16 cellular contexts compared by ENCODE assay signal in genomic region chr4:2141022-2141761, GRCh38.
DNase-seq lines count a peak whose midpoint lies in the region; ATAC-seq and TF ChIP-seq lines count a peak whose summit lies in the region.
"Had no signal": no experiment of that assay in that cellular context is flagged by ENCODE, and none has a peak within 500 bp of the region (broad histone marks: within the 10 kb centered on the region; RNA-seq: fewer than 3 reads in every experiment).

No MANE protein-coding gene starts in this region.

- no peak for TF ChIP-seq EP300 in suprapubic skin (IDR thresholded peaks at IDR 0.05)

- no peak overlapping the region for H2BK120ac ChIP-seq in mesenchymal stem cell (ENCODE audit: low read depth, low read length)

- no peak overlapping the region for H3K4me3 Mint-ChIP-seq in activated CD8-positive, alpha-beta T cell treated with anti-CD3 and anti-CD28 coated beads for 36 hours
- no peak overlapping the region for H3K4me3 Mint-ChIP-seq in activated CD8-positive, alpha-beta T cell treated with anti-CD3 and anti-CD28 coated beads, Interleukin-2, amount 10 ng/mL, durations not matched to agents 7 days and 5 days
- H3K4me3 Mint-ChIP-seq in Caco-2 (ENCODE audit: unreplicated experiment) (no peak overlapping the region), mesothelial cell of epicardium (no peak overlapping the region)
- H3K4me3 Mint-ChIP-seq: activated B cell treated with CpG ODN at 0.5 μM for 24 hours had no signal

- intact Hi-C loops in activated CD8-positive, alpha-beta T cell treated with anti-CD3 and anti-CD28 coated beads for 36 hours (cut with micrococcal nuclease), result no loop called here
- intact Hi-C loops in mucosa of descending colon (cut with DNase I, micrococcal nuclease), result no loop called here
- intact Hi-C loops in Caco-2 (cut with micrococcal nuclease; ENCODE audit: unreplicated experiment), result no loop called here

- H3K36me3 Mint-ChIP-seq in activated CD8-positive, alpha-beta T cell treated with anti-CD3 and anti-CD28 coated beads for 36 hours (ENCODE audit: low read depth), result no peaks in the 10 kb centered on the region
- H3K36me3 Mint-ChIP-seq in activated CD8-positive, alpha-beta T cell treated with anti-CD3 and anti-CD28 coated beads, Interleukin-2, amount 10 ng/mL, durations not matched to agents 7 days and 5 days (ENCODE audit: low read depth), result peaks cover 2% of the 10 kb centered on the region
- no peaks in the 10 kb centered on the region for H3K36me3 Mint-ChIP-seq in Caco-2 (ENCODE audit: insufficient read depth, unreplicated experiment)
- peaks cover 8% of the 10 kb centered on the region for H3K36me3 Mint-ChIP-seq in mesothelial cell of epicardium
- H3K36me3 Mint-ChIP-seq: CD4-positive, alpha-beta memory T cell had no signal

- H3K27ac ChIP-seq in mesenchymal stem cell (ENCODE audit: low read length, poor library complexity, severe bottlenecking), result no peak overlapping the region
- H3K27ac ChIP-seq in suprapubic skin, result peak overlapping the region; percentile 22
- H3K27ac ChIP-seq: cardiac muscle cell had no signal

- peaks cover 3% of the 10 kb centered on the region for H3K9me3 Mint-ChIP-seq in activated CD8-positive, alpha-beta T cell treated with anti-CD3 and anti-CD28 coated beads for 36 hours
- H3K9me3 Mint-ChIP-seq in activated CD8-positive, alpha-beta T cell treated with anti-CD3 and anti-CD28 coated beads, Interleukin-2, amount 10 ng/mL, durations not matched to agents 7 days and 5 days (ENCODE audit: insufficient read depth), result no peaks in the 10 kb centered on the region
- H3K9me3 Mint-ChIP-seq in Caco-2 (ENCODE audit: unreplicated experiment) (no peaks in the 10 kb centered on the region), mesothelial cell of epicardium (peaks cover 13% of the 10 kb centered on the region)
- H3K9me3 Mint-ChIP-seq: activated B cell treated with CpG ODN at 0.5 μM for 24 hours; CD4-positive, alpha-beta memory T cell; stimulated activated naive CD8-positive, alpha-beta T cell treated with anti-CD3 and anti-CD28 coated beads, Interleukin-15, Interleukin-2, amounts not matched to agents 100 ng/mL and 50 ng/mL, for 24 hours had no signal

- H3K4me2 ChIP-seq in mesenchymal stem cell (ENCODE audit: low read length, poor library complexity, severe bottlenecking), result no peak overlapping the region

- peak; percentile 22 for ATAC-seq in activated CD8-positive, alpha-beta T cell treated with anti-CD3 and anti-CD28 coated beads for 36 hours
- ATAC-seq in activated CD8-positive, alpha-beta T cell treated with anti-CD3 and anti-CD28 coated beads, Interleukin-2, amount 10 ng/mL, durations not matched to agents 7 days and 5 days, result no peak
- ATAC-seq in mucosa of descending colon, result no peak
- ATAC-seq: left ventricle myocardium superior, Panc1 had no signal

- no TSS peak for BruUV-seq in Caco-2 (replicated peaks; lab: Mats Ljungman, UMichigan)

- H3K18ac ChIP-seq in mesenchymal stem cell (ENCODE audit: low read depth in 1 of 2, low read length in 2 of 2), result no peak overlapping the region

- H2AK5ac ChIP-seq in mesenchymal stem cell (ENCODE audit: low read length, severe bottlenecking), result no peak overlapping the region

- peaks cover 25% of the 10 kb centered on the region for H3K4me1 Mint-ChIP-seq in activated CD8-positive, alpha-beta T cell treated with anti-CD3 and anti-CD28 coated beads for 36 hours (ENCODE audit: low read depth)
- H3K4me1 Mint-ChIP-seq in activated CD8-positive, alpha-beta T cell treated with anti-CD3 and anti-CD28 coated beads, Interleukin-2, amount 10 ng/mL, durations not matched to agents 7 days and 5 days (ENCODE audit: low read depth), result peaks cover 10% of the 10 kb centered on the region
- no peaks in the 10 kb centered on the region for H3K4me1 Mint-ChIP-seq in Caco-2 (ENCODE audit: low read depth, unreplicated experiment)
- peaks cover 7% of the 10 kb centered on the region for H3K4me1 Mint-ChIP-seq in mesothelial cell of epicardium
- H3K4me1 Mint-ChIP-seq: activated B cell treated with CpG ODN at 0.5 μM for 24 hours had no signal

- no peak overlapping the region for H3K4me3 ChIP-seq in mesenchymal stem cell (ENCODE audit: insufficient read depth in 1 of 2, low read depth in 1 of 2, low read length in 2 of 2)
- no peak overlapping the region for H3K4me3 ChIP-seq in suprapubic skin
- no peak overlapping the region for H3K4me3 ChIP-seq in mucosa of descending colon
- no peak overlapping the region for H3K4me3 ChIP-seq in Caco-2 (ENCODE audit: low read depth, low read length)
- H3K4me3 ChIP-seq: cardiac muscle cell had no signal

- peaks cover 2% of the 10 kb centered on the region for H3K4me1 ChIP-seq in mesenchymal stem cell (ENCODE audit: control insufficient read depth, insufficient read depth, low read depth, low read length)
- no peaks in the 10 kb centered on the region for H3K4me1 ChIP-seq in suprapubic skin
- no peaks in the 10 kb centered on the region for H3K4me1 ChIP-seq in mucosa of descending colon (ENCODE audit: low read depth)
- H3K4me1 ChIP-seq in Caco-2, result no peaks in the 10 kb centered on the region

- TF ChIP-seq POLR2A in suprapubic skin (IDR thresholded peaks at IDR 0.05), result no peak

- no peaks in the 10 kb centered on the region for H3K27me3 Mint-ChIP-seq in activated CD8-positive, alpha-beta T cell treated with anti-CD3 and anti-CD28 coated beads for 36 hours
- no peaks in the 10 kb centered on the region for H3K27me3 Mint-ChIP-seq in activated CD8-positive, alpha-beta T cell treated with anti-CD3 and anti-CD28 coated beads, Interleukin-2, amount 10 ng/mL, durations not matched to agents 7 days and 5 days (ENCODE audit: low read depth)
- H3K27me3 Mint-ChIP-seq in Caco-2 (ENCODE audit: insufficient read depth, unreplicated experiment) (peaks cover 5% of the 10 kb centered on the region), mesothelial cell of epicardium (ENCODE audit: low read depth) (no peaks in the 10 kb centered on the region)
- H3K27me3 Mint-ChIP-seq: CD4-positive, alpha-beta memory T cell; stimulated activated naive CD8-positive, alpha-beta T cell treated with anti-CD3 and anti-CD28 coated beads, Interleukin-15, Interleukin-2, amounts not matched to agents 100 ng/mL and 50 ng/mL, for 24 hours had no signal

- H3K27ac Mint-ChIP-seq in activated CD8-positive, alpha-beta T cell treated with anti-CD3 and anti-CD28 coated beads for 36 hours, result peak overlapping the region; percentile 87
- no peak overlapping the region for H3K27ac Mint-ChIP-seq in activated CD8-positive, alpha-beta T cell treated with anti-CD3 and anti-CD28 coated beads, Interleukin-2, amount 10 ng/mL, durations not matched to agents 7 days and 5 days
- H3K27ac Mint-ChIP-seq in Caco-2 (ENCODE audit: unreplicated experiment) (no peak overlapping the region), mesothelial cell of epicardium (no peak overlapping the region)
- H3K27ac Mint-ChIP-seq: activated B cell treated with CpG ODN at 0.5 μM for 24 hours had no signal

- peak overlapping the region in 1 of 2 experiments; percentile 58 for H2BK12ac ChIP-seq in mesenchymal stem cell (ENCODE audit: low read length in 2 of 2)

- H3K79me1 ChIP-seq in mesenchymal stem cell (replicated peaks; ENCODE audit: low read length, poor library complexity, severe bottlenecking), result no peaks in the 10 kb centered on the region

- H2BK5ac ChIP-seq in mesenchymal stem cell (ENCODE audit: low read depth, low read length, poor library complexity, severe bottlenecking), result no peak overlapping the region

- no peak overlapping the region for H4K8ac ChIP-seq in mesenchymal stem cell (ENCODE audit: low read length)

- DNase-seq in activated CD8-positive, alpha-beta T cell treated with anti-CD3 and anti-CD28 coated beads for 36 hours, result no peak
- DNase-seq in activated CD8-positive, alpha-beta T cell treated with anti-CD3 and anti-CD28 coated beads, Interleukin-2, amount 10 ng/mL, durations not matched to agents 7 days and 5 days, result no peak
- DNase-seq in RPMI7951 (ENCODE audit: low read depth), result peak; percentile 23
- DNase-seq in mesenchymal stem cell, result no peak
- no peak for DNase-seq in suprapubic skin (ENCODE audit: low spot score in 2 of 2)
- DNase-seq in mucosa of descending colon, result no peak
- DNase-seq in Caco-2, result no peak
- no peak for DNase-seq in mesothelial cell of epicardium (ENCODE audit: low spot score in 2 of 2, unreplicated experiment in 2 of 2)
- DNase-seq: activated B cell treated with CpG ODN at 0.5 μM for 24 hours; CD4-positive, alpha-beta memory T cell; left ventricle myocardium superior; NCI-H187 treated with DMSO at 0.1 percent for 48 hours; NCI-H526 had no signal

- CTCF ChIA-PET in activated CD8-positive, alpha-beta T cell treated with anti-CD3 and anti-CD28 coated beads for 36 hours (lab: Charles Lee), result interaction anchor here (0.9 to 1.5 kb wide), 4 partner anchors 9 to 132 kb away, joined by 3 to 4 read pairs (median 3); no protein-coding TSS in a partner anchor
- CTCF ChIA-PET in activated CD8-positive, alpha-beta T cell treated with anti-CD3 and anti-CD28 coated beads, Interleukin-2, amount 10 ng/mL, durations not matched to agents 7 days and 5 days (lab: Charles Lee), result interaction anchor here (1.1 kb wide), 1 partner anchor 9 kb away, joined by 3 read pairs; no protein-coding TSS in a partner anchor
- CTCF ChIA-PET in Caco-2 (lab: Charles Lee), result no interaction called here

- no peak overlapping the region for H2AFZ ChIP-seq in mesenchymal stem cell (ENCODE audit: low read depth, low read length)

- H3K27me3 ChIP-seq in mesenchymal stem cell (ENCODE audit: control insufficient read depth in 1 of 2, insufficient read depth in 1 of 2, low read length in 2 of 2), result no peaks in the 10 kb centered on the region
- no peaks in the 10 kb centered on the region for H3K27me3 ChIP-seq in suprapubic skin
- no peaks in the 10 kb centered on the region for H3K27me3 ChIP-seq in Caco-2 (replicated peaks; ENCODE audit: control insufficient read depth, insufficient read depth, low read length)
- H3K27me3 ChIP-seq: cardiac muscle cell had no signal

- peak overlapping the region; percentile 16 for H4K91ac ChIP-seq in mesenchymal stem cell (ENCODE audit: low read length)

- WGBS in mesenchymal stem cell, result 92% methylated on average over 8 of the region's 8 CpGs
- 86% methylated on average over 4 of the region's 8 CpGs for WGBS in suprapubic skin

- H3K4ac ChIP-seq in mesenchymal stem cell (ENCODE audit: low read depth in 1 of 2, low read length in 2 of 2), result peak overlapping the region in 1 of 2 experiments; percentile 28

- no peak overlapping the region for H2BK15ac ChIP-seq in mesenchymal stem cell (ENCODE audit: low read depth, poor library complexity, severe bottlenecking)

- H3K9ac ChIP-seq in mesenchymal stem cell (ENCODE audit: low read length), result no peak overlapping the region

- peak overlapping the region in 1 of 2 experiments; percentile 13 for H3K14ac ChIP-seq in mesenchymal stem cell (ENCODE audit: low read length in 2 of 2)

- H3K36me3 ChIP-seq in mesenchymal stem cell (ENCODE audit: control insufficient read depth in 1 of 2, insufficient read depth in 2 of 2, low read depth in 1 of 2, low read length in 2 of 2), result no peaks in the 10 kb centered on the region
- no peaks in the 10 kb centered on the region for H3K36me3 ChIP-seq in suprapubic skin
- no peaks in the 10 kb centered on the region for H3K36me3 ChIP-seq in mucosa of descending colon (ENCODE audit: low read depth)
- H3K36me3 ChIP-seq in Caco-2 (ENCODE audit: control insufficient read depth, insufficient read depth, low read length), result no peaks in the 10 kb centered on the region
- H3K36me3 ChIP-seq: cardiac muscle cell had no signal

- H3K23ac ChIP-seq in mesenchymal stem cell (ENCODE audit: low read length in 2 of 2), result peak overlapping the region in 1 of 2 experiments; percentile 67

- POLR2A ChIA-PET in activated CD8-positive, alpha-beta T cell treated with anti-CD3 and anti-CD28 coated beads for 36 hours (lab: Charles Lee), result interaction anchor here (1.2 kb wide), 1 partner anchor 17 kb away, joined by 3 read pairs; no protein-coding TSS in a partner anchor
- POLR2A ChIA-PET in activated CD8-positive, alpha-beta T cell treated with anti-CD3 and anti-CD28 coated beads, Interleukin-2, amount 10 ng/mL, durations not matched to agents 7 days and 5 days (lab: Charles Lee), result no interaction called here
- POLR2A ChIA-PET in Caco-2 (lab: Charles Lee), result no interaction called here

- H3K9me3 ChIP-seq in mesenchymal stem cell (ENCODE audit: control insufficient read depth, low read length), result no peaks in the 10 kb centered on the region
- no peaks in the 10 kb centered on the region for H3K9me3 ChIP-seq in suprapubic skin
- no peaks in the 10 kb centered on the region for H3K9me3 ChIP-seq in mucosa of descending colon
- H3K9me3 ChIP-seq in Caco-2, result no peaks in the 10 kb centered on the region

- no peak for TF ChIP-seq CTCF in activated CD8-positive, alpha-beta T cell treated with anti-CD3 and anti-CD28 coated beads for 36 hours (IDR thresholded peaks at IDR 0.05)
- TF ChIP-seq CTCF in suprapubic skin (IDR thresholded peaks at IDR 0.05) (no peak), mucosa of descending colon (IDR thresholded peaks at IDR 0.05) (no peak), Caco-2 (IDR thresholded peaks at IDR 0.05; ENCODE audit: insufficient read depth in 1 of 2, low read depth in 1 of 2, low read length in 1 of 2, severe bottlenecking in 1 of 2, unreplicated experiment in 1 of 2) (no peak), mesothelial cell of epicardium (IDR thresholded peaks at IDR 0.05; ENCODE audit: unreplicated experiment) (no peak)
